In genomic region chr9:137204731-137205125, GRCh38 we compare ENCODE assay signal across 7 cellular contexts. TPM values are rescaled to one million over a fixed set of nuclear protein-coding genes. Genes with fewer than 3 reads are reported as not detected.
DNase-seq lines count a peak whose midpoint lies in the region; ATAC-seq and TF ChIP-seq lines count a peak whose summit lies in the region.

No MANE protein-coding gene starts in this region.

- H3K27me3 ChIP-seq in HL-60 (ENCODE audit: insufficient read depth, poor library complexity, severe bottlenecking) (no peaks in the 10 kb centered on the region), iPS-20b (ENCODE audit: insufficient read depth, low read length) (no peaks in the 10 kb centered on the region)

- no peaks in the 10 kb centered on the region for H3K9me3 ChIP-seq in iPS-20b (ENCODE audit: insufficient read depth, low read depth, low read length)

- H3K4me3 ChIP-seq in HL-60 (replicated peaks; ENCODE audit: insufficient read depth, low read length) (peak overlapping the region; percentile 96), iPS-20b (ENCODE audit: low read length) (peak overlapping the region; percentile 99)

- TF ChIP-seq CTCF in HL-60 (IDR thresholded peaks at IDR 0.05; ENCODE audit: insufficient read depth, low read length) = no peak

- no peaks in the 10 kb centered on the region for H3K27me3 Mint-ChIP-seq in activated T-helper 2 cell treated with anti-CD3 and anti-CD28 coated beads, Interferon-gamma antibody, Interleukin-2, Interleukin-4, amounts not matched to agents 10 μg/mL and 5 μg/mL and 100 μg/mL, durations not matched to agents 14 hours and 24 hours and 36 hours (ENCODE audit: low read depth)
- peaks cover 1% of the 10 kb centered on the region for H3K27me3 Mint-ChIP-seq in stimulated activated naive CD8-positive, alpha-beta T cell treated with anti-CD3 and anti-CD28 coated beads, Interleukin-15, amount 100 ng/mL, for 72 hours

- H3K4me1 Mint-ChIP-seq in activated T-helper 2 cell treated with anti-CD3 and anti-CD28 coated beads, Interferon-gamma antibody, Interleukin-2, Interleukin-4, amounts not matched to agents 10 μg/mL and 5 μg/mL and 100 μg/mL, durations not matched to agents 14 hours and 24 hours and 36 hours (ENCODE audit: low read depth) = peaks cover 32% of the 10 kb centered on the region
- peaks cover 70% of the 10 kb centered on the region for H3K4me1 Mint-ChIP-seq in stimulated activated naive CD8-positive, alpha-beta T cell treated with anti-CD3 and anti-CD28 coated beads, Interleukin-15, amount 100 ng/mL, for 72 hours

- peak overlapping the region; percentile 98; the same call in 1 of the 2 replicates for H3K9ac ChIP-seq in iPS-20b (ENCODE audit: low read depth, low read length)

- H3K27ac Mint-ChIP-seq in activated T-helper 2 cell treated with anti-CD3 and anti-CD28 coated beads, Interferon-gamma antibody, Interleukin-2, Interleukin-4, amounts not matched to agents 10 μg/mL and 5 μg/mL and 100 μg/mL, durations not matched to agents 14 hours and 24 hours and 36 hours = peak overlapping the region; percentile 82
- peak overlapping the region; percentile 92 to 95 for H3K27ac Mint-ChIP-seq in stimulated activated naive CD8-positive, alpha-beta T cell treated with anti-CD3 and anti-CD28 coated beads, Interleukin-15, amount 100 ng/mL, for 72 hours

- peaks cover 20% of the 10 kb centered on the region; the same call in 1 of the 2 replicates for H3K36me3 ChIP-seq in iPS-20b (ENCODE audit: insufficient read depth, low read depth, low read length)

- H3K36me3 Mint-ChIP-seq in activated T-helper 2 cell treated with anti-CD3 and anti-CD28 coated beads, Interferon-gamma antibody, Interleukin-2, Interleukin-4, amounts not matched to agents 10 μg/mL and 5 μg/mL and 100 μg/mL, durations not matched to agents 14 hours and 24 hours and 36 hours (ENCODE audit: low read depth) = peaks cover 31% of the 10 kb centered on the region

- ATAC-seq in stimulated activated naive CD8-positive, alpha-beta T cell treated with anti-CD3 and anti-CD28 coated beads, Interleukin-15, amount 100 ng/mL, for 72 hours = no peak
- ATAC-seq in GM21576 (IDR thresholded peaks at IDR 0.05; ENCODE audit: unreplicated experiment) (no peak), GM19463 (IDR thresholded peaks at IDR 0.05; ENCODE audit: unreplicated experiment) (no peak)

- H3K4me1 ChIP-seq in iPS-20b (ENCODE audit: insufficient read depth, low read length) = peaks cover 9% of the 10 kb centered on the region

- H3K4me3 Mint-ChIP-seq in activated T-helper 2 cell treated with anti-CD3 and anti-CD28 coated beads, Interferon-gamma antibody, Interleukin-2, Interleukin-4, amounts not matched to agents 10 μg/mL and 5 μg/mL and 100 μg/mL, durations not matched to agents 14 hours and 24 hours and 36 hours (ENCODE audit: low read depth) = peak overlapping the region; percentile 93
- peak overlapping the region; percentile 95 to 98 for H3K4me3 Mint-ChIP-seq in stimulated activated naive CD8-positive, alpha-beta T cell treated with anti-CD3 and anti-CD28 coated beads, Interleukin-15, amount 100 ng/mL, for 72 hours

- H3K9me3 Mint-ChIP-seq in activated T-helper 2 cell treated with anti-CD3 and anti-CD28 coated beads, Interferon-gamma antibody, Interleukin-2, Interleukin-4, amounts not matched to agents 10 μg/mL and 5 μg/mL and 100 μg/mL, durations not matched to agents 14 hours and 24 hours and 36 hours = no peaks in the 10 kb centered on the region
- no peaks in the 10 kb centered on the region for H3K9me3 Mint-ChIP-seq in stimulated activated naive CD8-positive, alpha-beta T cell treated with anti-CD3 and anti-CD28 coated beads, Interleukin-15, amount 100 ng/mL, for 72 hours

- intact Hi-C loops in activated T-helper 2 cell treated with anti-CD3 and anti-CD28 coated beads, Interferon-gamma antibody, Interleukin-2, Interleukin-4, amounts not matched to agents 10 μg/mL and 5 μg/mL and 100 μg/mL, durations not matched to agents 14 hours and 24 hours and 36 hours (cut with micrococcal nuclease) = loop anchor here (1.0 to 5.0 kb wide), 2 partner anchors 16 to 77 kb away; partner anchors contain the start of genes ANAPC2 and SSNA1

- DNase-seq in HL-60 (ENCODE audit: low read depth in 1 of 2, low spot score in 1 of 2) (no peak), NCI-H146 (lab: John Stamatoyannopoulos, UW) (no peak)
- no peak for DNase-seq in activated T-helper 2 cell treated with anti-CD3 and anti-CD28 coated beads, Interferon-gamma antibody, Interleukin-2, Interleukin-4, amounts not matched to agents 10 μg/mL and 5 μg/mL and 100 μg/mL, durations not matched to agents 14 hours and 24 hours and 36 hours (ENCODE audit: low spot score)
- no peak for DNase-seq in stimulated activated naive CD8-positive, alpha-beta T cell treated with anti-CD3 and anti-CD28 coated beads, Interleukin-15, amount 100 ng/mL, for 72 hours

- H3K27ac ChIP-seq in HL-60 (replicated peaks) (peak overlapping the region; percentile 80), iPS-20b (ENCODE audit: low read length) (no peak overlapping the region)

RNA-seq across cellular contexts. Expression of gene TMEM203, which starts 0.7 kb away (rescaled TPM):
- 34.9 and 35.0 TPM in 2 replicates for total RNA-seq in activated T-helper 2 cell treated with anti-CD3 and anti-CD28 coated beads, Interferon-gamma antibody, Interleukin-2, Interleukin-4, amounts not matched to agents 10 μg/mL and 5 μg/mL and 100 μg/mL, durations not matched to agents 14 hours and 24 hours and 36 hours

RNA-seq across cellular contexts. Expression of gene NDOR1, which starts 0.8 kb away (rescaled TPM):
- 38.2 and 40.2 TPM in 2 replicates for total RNA-seq in activated T-helper 2 cell treated with anti-CD3 and anti-CD28 coated beads, Interferon-gamma antibody, Interleukin-2, Interleukin-4, amounts not matched to agents 10 μg/mL and 5 μg/mL and 100 μg/mL, durations not matched to agents 14 hours and 24 hours and 36 hours

RNA-seq across cellular contexts. Expression of gene TPRN, which starts 4.2 kb away (rescaled TPM):
- 16.4 and 18.2 TPM in 2 replicates for total RNA-seq in activated T-helper 2 cell treated with anti-CD3 and anti-CD28 coated beads, Interferon-gamma antibody, Interleukin-2, Interleukin-4, amounts not matched to agents 10 μg/mL and 5 μg/mL and 100 μg/mL, durations not matched to agents 14 hours and 24 hours and 36 hours

RNA-seq across cellular contexts. Expression of gene SSNA1, which starts 16.3 kb away (rescaled TPM):
- 91.6 and 91.8 TPM in 2 replicates for total RNA-seq in activated T-helper 2 cell treated with anti-CD3 and anti-CD28 coated beads, Interferon-gamma antibody, Interleukin-2, Interleukin-4, amounts not matched to agents 10 μg/mL and 5 μg/mL and 100 μg/mL, durations not matched to agents 14 hours and 24 hours and 36 hours

RNA-seq across cellular contexts. Expression of gene ANAPC2, which starts 16.4 kb away (rescaled TPM):
- total RNA-seq in activated T-helper 2 cell treated with anti-CD3 and anti-CD28 coated beads, Interferon-gamma antibody, Interleukin-2, Interleukin-4, amounts not matched to agents 10 μg/mL and 5 μg/mL and 100 μg/mL, durations not matched to agents 14 hours and 24 hours and 36 hours = 52.3 and 58.5 TPM in 2 replicates
